Comparison of ENCODE assay signal across 17 cellular contexts in the genomic region with DNA sequence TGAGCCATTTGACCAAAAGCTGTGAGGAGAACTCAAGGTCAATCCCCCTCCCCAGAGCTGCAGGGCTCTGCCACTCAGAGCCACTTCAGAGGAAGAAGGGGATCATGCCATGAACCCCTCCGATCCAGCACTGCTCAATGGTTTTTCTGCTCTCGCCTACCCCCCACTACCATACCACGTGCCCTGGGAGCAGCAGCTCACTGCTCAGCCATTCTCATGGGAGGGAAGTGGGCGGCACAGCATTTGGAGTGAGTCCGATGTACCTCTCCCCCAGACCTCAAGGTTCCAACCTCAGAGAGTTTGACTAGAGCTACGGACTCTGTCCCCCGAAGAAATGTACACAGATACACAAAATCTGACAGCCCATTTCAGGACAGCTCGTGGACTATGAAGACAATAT. TPM values are rescaled to one million over a fixed set of nuclear protein-coding genes. Genes with fewer than 3 reads are reported as not detected.
DNase-seq lines count a peak whose midpoint lies in the region; ATAC-seq and TF ChIP-seq lines count a peak whose summit lies in the region.
"Had no signal": no experiment of that assay in that cellular context is flagged by ENCODE, and none has a peak within 500 bp of the region (broad histone marks: within the 10 kb centered on the region; RNA-seq: fewer than 3 reads in every experiment).

No MANE protein-coding gene starts in this region.

- DNase-seq in Caco-2, result no peak
- peak; percentile 12 for DNase-seq in lower lobe of right lung
- DNase-seq in psoas muscle, result peak in 1 of 2 donors; percentile 38
- DNase-seq in HT-29 (ENCODE audit: low spot score), result no peak
- DNase-seq in activated effector memory CD4-positive, alpha-beta T cell treated with Interleukin-2 at 50 U/mL for 16 hours, result no peak
- DNase-seq: Calu3; CD4-positive, alpha-beta memory T cell; DMS79 treated with DMSO at 0.1 percent for 48 hours; GF-D8; GOT3; H7; HFFc6 had no signal

- no peak overlapping the region for H3K27ac ChIP-seq in lower lobe of right lung
- peak overlapping the region; percentile 54 for H3K27ac ChIP-seq in psoas muscle

- intact Hi-C loops in Caco-2 (cut with micrococcal nuclease; ENCODE audit: unreplicated experiment), result no loop called here
- intact Hi-C loops in lower lobe of right lung (cut with DNase I), result no loop called here
- intact Hi-C loops in psoas muscle (cut with DNase I), result no loop called here

- H3K4me1 ChIP-seq in Caco-2 (no peaks in the 10 kb centered on the region), lower lobe of right lung (no peaks in the 10 kb centered on the region), psoas muscle (peaks cover 23% of the 10 kb centered on the region)

- 95 to 97% (median 97%) methylated on average over 8 of the region's 8 CpGs for WGBS in psoas muscle, 3 donors

- H3K4me3 ChIP-seq in Caco-2 (ENCODE audit: low read depth, low read length) (no peak overlapping the region), lower lobe of right lung (no peak overlapping the region), psoas muscle (no peak overlapping the region)

- H3K9me3 ChIP-seq in Caco-2 (no peaks in the 10 kb centered on the region), lower lobe of right lung (no peaks in the 10 kb centered on the region), psoas muscle (no peaks in the 10 kb centered on the region)

- CTCF ChIA-PET in Caco-2 (lab: Charles Lee), result no interaction called here

- H3K36me3 ChIP-seq in Caco-2 (ENCODE audit: control insufficient read depth, insufficient read depth, low read length) (peaks cover 4% of the 10 kb centered on the region), lower lobe of right lung (peaks cover 100% of the 10 kb centered on the region), psoas muscle (ENCODE audit: insufficient read depth in 1 of 2, low read depth in 1 of 2) (peaks cover 6 to 92% of the 10 kb centered on the region in 2 donors)

- no peak overlapping the region for H3K27ac Mint-ChIP-seq in Caco-2 (ENCODE audit: unreplicated experiment)
- H3K27ac Mint-ChIP-seq: B cell, HFFc6 had no signal

- BruUV-seq in Caco-2 (replicated peaks; lab: Mats Ljungman, UMichigan), result TSS peak; percentile 10

- H3K4me1 Mint-ChIP-seq in Caco-2 (ENCODE audit: low read depth, unreplicated experiment), result no peaks in the 10 kb centered on the region
- H3K4me1 Mint-ChIP-seq: B cell, CD14-positive monocyte had no signal

- H3K27me3 Mint-ChIP-seq in Caco-2 (ENCODE audit: insufficient read depth, unreplicated experiment), result no peaks in the 10 kb centered on the region
- H3K27me3 Mint-ChIP-seq: B cell; CD4-positive, alpha-beta memory T cell had no signal

- H3K4me3 Mint-ChIP-seq in Caco-2 (ENCODE audit: unreplicated experiment), result no peak overlapping the region
- H3K4me3 Mint-ChIP-seq: B cell; CD14-positive monocyte; CD4-positive, alpha-beta memory T cell; HFFc6 had no signal

- H3K27me3 ChIP-seq in Caco-2 (replicated peaks; ENCODE audit: control insufficient read depth, insufficient read depth, low read length) (no peaks in the 10 kb centered on the region), lower lobe of right lung (ENCODE audit: low read depth) (no peaks in the 10 kb centered on the region), psoas muscle (ENCODE audit: insufficient read depth in 3 of 3, low read length in 2 of 3) (no peaks in the 10 kb centered on the region)

- no peak for ATAC-seq in lower lobe of right lung
- ATAC-seq in psoas muscle, result no peak
- ATAC-seq in HG03378 (IDR thresholded peaks at IDR 0.05; ENCODE audit: unreplicated experiment), result no peak
- ATAC-seq: HCT116 had no signal

- no peak for TF ChIP-seq CTCF in Caco-2 (IDR thresholded peaks at IDR 0.05; ENCODE audit: insufficient read depth in 1 of 2, low read depth in 1 of 2, low read length in 1 of 2, severe bottlenecking in 1 of 2, unreplicated experiment in 1 of 2)
- TF ChIP-seq CTCF in lower lobe of right lung (IDR thresholded peaks at IDR 0.05), result no peak
- TF ChIP-seq CTCF in psoas muscle (IDR thresholded peaks at IDR 0.05), result no peak

- POLR2A ChIA-PET in Caco-2 (lab: Charles Lee), result no interaction called here

- H3K36me3 Mint-ChIP-seq in Caco-2 (ENCODE audit: insufficient read depth, unreplicated experiment), result peaks cover 38% of the 10 kb centered on the region

- no peaks in the 10 kb centered on the region for H3K9me3 Mint-ChIP-seq in Caco-2 (ENCODE audit: unreplicated experiment)
- H3K9me3 Mint-ChIP-seq: CD14-positive monocyte; CD4-positive, alpha-beta memory T cell; HFFc6 had no signal

RNA-seq across cellular contexts. Expression of a gene that starts 34.5 kb away (rescaled TPM):
- total RNA-seq in Caco-2 (2022) (101 and 102 TPM in 2 replicates), lower lobe of right lung (70.3 TPM), psoas muscle (10 to 100 TPM; 26.8 to 35.3 (median 31.1) TPM)
- polyA plus RNA-seq in psoas muscle, result 10 to 100 TPM; 17.5 to 32.4 (median 30.6) TPM
- total RNA-seq in HT-29 (2014; rRNA removed; shearing (Covaris generic)), result 166 and 176 TPM in 2 replicates

RNA-seq across cellular contexts. Expression of a gene that starts 38.4 kb away (rescaled TPM):
- 1.1 and 1.8 TPM in 2 replicates for total RNA-seq in Caco-2 (2022)
- 0.83 TPM for total RNA-seq in lower lobe of right lung
- total RNA-seq in psoas muscle, result 1 to 10 TPM in 2 of 4 donors, under 1 TPM in 2; 0.61 to 1.2 (median 0.95) TPM
- polyA plus RNA-seq in psoas muscle, result 1 to 10 TPM in 1 of 3 donors, under 1 TPM in 2; 0.32 to 3.3 (median 0.80) TPM
- total RNA-seq in HT-29 (2014; rRNA removed; shearing (Covaris generic)), result 0.99 and 2.1 TPM in 2 replicates
- total RNA-seq: A172 had no signal
- polyA plus RNA-seq: CD4-positive, alpha-beta memory T cell had no signal

RNA-seq across cellular contexts. Expression of a gene that starts 47.4 kb away (rescaled TPM):
- 20.4 and 21.1 TPM in 2 replicates for total RNA-seq in Caco-2 (2022)
- total RNA-seq in lower lobe of right lung, result 29.9 TPM
- total RNA-seq in psoas muscle, result 1 to 10 TPM; 4.6 to 7.1 (median 5.7) TPM
- polyA plus RNA-seq in psoas muscle, result 10 to 100 TPM in 1 of 3 donors, 1 to 10 TPM in 2; 5.0 to 19.8 (median 5.1) TPM
- total RNA-seq in HT-29 (2014; rRNA removed; shearing (Covaris generic)), result 23.7 and 25.2 TPM in 2 replicates
- total RNA-seq: B cell had no signal
